10 cellular contexts compared by ENCODE assay signal in genomic region chr7:29807179-29807841, GRCh38. TPM values are rescaled to one million over a fixed set of nuclear protein-coding genes. Genes with fewer than 3 reads are reported as not detected.
DNase-seq lines count a peak whose midpoint lies in the region; ATAC-seq and TF ChIP-seq lines count a peak whose summit lies in the region.
"Had no signal": no experiment of that assay in that cellular context is flagged by ENCODE, and none has a peak within 500 bp of the region (broad histone marks: within the 10 kb centered on the region; RNA-seq: fewer than 3 reads in every experiment).

No MANE protein-coding gene starts in this region.

- TF ChIP-seq RAD21 in liver (IDR thresholded peaks at IDR 0.05) = peak in 1 of 2 donors; percentile 32

- H3K9ac ChIP-seq in HUES6 (ENCODE audit: low read length) (no peak overlapping the region), liver (ENCODE audit: low read depth in 1 of 2, low read length in 2 of 2) (no peak overlapping the region)

- H3K27me3 ChIP-seq in HUES6 (ENCODE audit: control insufficient read depth, insufficient read depth, low read length) = peaks cover 38% of the 10 kb centered on the region
- no peaks in the 10 kb centered on the region for H3K27me3 ChIP-seq in liver (ENCODE audit: control insufficient read depth in 4 of 4, insufficient read depth in 4 of 4, low read length in 3 of 4)

- H3K36me3 Mint-ChIP-seq in stimulated activated memory B cell treated with anti-CD40 and anti-IgM and Interleukin-4, amounts not matched to agents 10 μg/mL and 1 μg/mL and 100 μg/mL, for 72 hours = no peaks in the 10 kb centered on the region

- H3K4me3 Mint-ChIP-seq in stimulated activated memory B cell treated with anti-CD40 and anti-IgM and Interleukin-4, amounts not matched to agents 10 μg/mL and 1 μg/mL and 100 μg/mL, for 72 hours = peak overlapping the region; percentile 30

- H3K4me3 ChIP-seq in HUES6 (ENCODE audit: low read depth, low read length) (peak overlapping the region; percentile 65), liver (ENCODE audit: low read depth in 1 of 3, low read length in 3 of 3) (peak overlapping the region in 2 of 3 donors; percentile 55 to 76)

- no peak for ATAC-seq in stimulated activated memory B cell treated with anti-CD40 and anti-IgM and Interleukin-4, amounts not matched to agents 10 μg/mL and 1 μg/mL and 100 μg/mL, for 72 hours
- no peak for ATAC-seq in GM19397 (IDR thresholded peaks at IDR 0.05; ENCODE audit: unreplicated experiment)
- no peak for ATAC-seq in HG02588 (IDR thresholded peaks at IDR 0.05; ENCODE audit: unreplicated experiment)

- H3K27me3 Mint-ChIP-seq in stimulated activated memory B cell treated with anti-CD40 and anti-IgM and Interleukin-4, amounts not matched to agents 10 μg/mL and 1 μg/mL and 100 μg/mL, for 72 hours = peaks cover 76% of the 10 kb centered on the region

- H3K27ac ChIP-seq in HUES6 (ENCODE audit: low read depth, low read length) (no peak overlapping the region), liver (ENCODE audit: low read depth in 1 of 2, low read length in 2 of 2) (peak overlapping the region in 1 of 2 donors; percentile 56)

- H3K4me1 Mint-ChIP-seq in stimulated activated memory B cell treated with anti-CD40 and anti-IgM and Interleukin-4, amounts not matched to agents 10 μg/mL and 1 μg/mL and 100 μg/mL, for 72 hours = no peaks in the 10 kb centered on the region

- H3K9me3 Mint-ChIP-seq in stimulated activated memory B cell treated with anti-CD40 and anti-IgM and Interleukin-4, amounts not matched to agents 10 μg/mL and 1 μg/mL and 100 μg/mL, for 72 hours = no peaks in the 10 kb centered on the region

- no peak for TF ChIP-seq CTCF in liver (IDR thresholded peaks at IDR 0.05; ENCODE audit: low read depth, low read length, missing input control)

- H3K4me1 ChIP-seq in HUES6 (ENCODE audit: control insufficient read depth, insufficient read depth, low read length) (peaks cover 10% of the 10 kb centered on the region; the same call in 1 of the 2 replicates), liver (ENCODE audit: control insufficient read depth in 4 of 4, insufficient read depth in 4 of 4, low read length in 3 of 4) (peaks cover 3 to 21% (median 9%) of the 10 kb centered on the region in 4 donors)

- H3K9me3 ChIP-seq in HUES6 (ENCODE audit: control insufficient read depth, insufficient read depth, low read depth, low read length) (no peaks in the 10 kb centered on the region), liver (ENCODE audit: control insufficient read depth in 4 of 4, low read length in 3 of 4) (no peaks in the 10 kb centered on the region)

- WGBS in liver = 7% methylated on average over 28 of the region's 28 CpGs

- no peak overlapping the region for H3K27ac Mint-ChIP-seq in stimulated activated memory B cell treated with anti-CD40 and anti-IgM and Interleukin-4, amounts not matched to agents 10 μg/mL and 1 μg/mL and 100 μg/mL, for 72 hours

- no peaks in the 10 kb centered on the region for H3K36me3 ChIP-seq in HUES6 (ENCODE audit: control insufficient read depth, insufficient read depth, low read length)
- no peaks in the 10 kb centered on the region for H3K36me3 ChIP-seq in liver (ENCODE audit: control insufficient read depth in 4 of 4, insufficient read depth in 3 of 4, low read depth in 1 of 4, low read length in 3 of 4)

- DNase-seq in cerebellum (ENCODE audit: low spot score) (peak; percentile 7), NCI-H2107 (lab: John Stamatoyannopoulos, UW) (no peak), germinal center (ENCODE audit: low spot score) (no peak)
- DNase-seq: activated gamma-delta T cell treated with Interleukin-2 at 50 U/mL for 16 hours, NCI-H1694 treated with DMSO at 0.1 percent for 48 hours had no signal

TF ChIP-seq in liver, 16 proteins besides CTCF, POLR2A, EP300 and RAD21:
- no peak for TF ChIP-seq MAX (IDR thresholded peaks at IDR 0.05)
- no peak for TF ChIP-seq HNF4G (IDR thresholded peaks at IDR 0.05)
- no peak for TF ChIP-seq ZBTB33 (IDR thresholded peaks at IDR 0.05)
- no peak for TF ChIP-seq JUND (IDR thresholded peaks at IDR 0.05)
- TF ChIP-seq SP1 (IDR thresholded peaks at IDR 0.05) = no peak
- no peak for TF ChIP-seq TAF1 (conservative IDR thresholded peaks at IDR 0.05)
- no peak for TF ChIP-seq FOXA1 (IDR thresholded peaks at IDR 0.05)

RNA-seq across cellular contexts. Expression of gene WIPF3, which starts 1.0 kb away (rescaled TPM):
- 2.4 TPM for total RNA-seq in cerebellum
- under 1 TPM in 1 of 2 donors, not detected in 1; 0.14 TPM for total RNA-seq in liver
- under 1 TPM; 0.10 to 0.23 TPM for polyA plus RNA-seq in liver
